24 cellular contexts compared by ENCODE assay signal in genomic region chr16:67201411-67202345, GRCh38. TPM values are rescaled to one million over a fixed set of nuclear protein-coding genes. Genes with fewer than 3 reads are reported as not detected.
"Had no signal": no experiment of that assay in that cellular context is flagged by ENCODE, and none has a peak within 500 bp of the region (broad histone marks: within the 10 kb centered on the region; RNA-seq: fewer than 3 reads in every experiment).

No MANE protein-coding gene starts in this region.

- H3K9me3 ChIP-seq: psoas muscle, spleen, testis, tibial nerve had no signal

- H3K27me3 Mint-ChIP-seq: naive B cell; stimulated activated naive B cell treated with anti-CD40 and anti-IgM and Interleukin-4, amounts not matched to agents 10 μg/mL and 1 μg/mL and 100 μg/mL, for 72 hours; stimulated activated naive CD8-positive, alpha-beta T cell treated with anti-CD3 and anti-CD28 coated beads, Interleukin-15, amount 100 ng/mL, for 72 hours had no signal

- H3K9me3 Mint-ChIP-seq: naive B cell; nephron; stimulated activated naive B cell treated with anti-CD40 and anti-IgM and Interleukin-4, amounts not matched to agents 10 μg/mL and 1 μg/mL and 100 μg/mL, for 72 hours; stimulated activated naive CD8-positive, alpha-beta T cell treated with anti-CD3 and anti-CD28 coated beads, Interleukin-15, amount 100 ng/mL, for 72 hours had no signal

- H3K27ac ChIP-seq: coronary artery, hepatocyte, psoas muscle, spleen, testis, tibial nerve had no signal

- ATAC-seq: left colon; left ventricle myocardium superior; psoas muscle; sciatic nerve; stimulated activated naive B cell treated with anti-CD40 and anti-IgM and Interleukin-4, amounts not matched to agents 10 μg/mL and 1 μg/mL and 100 μg/mL, for 72 hours; stimulated activated naive CD8-positive, alpha-beta T cell treated with anti-CD3 and anti-CD28 coated beads, Interleukin-15, amount 100 ng/mL, for 72 hours had no signal

- H3K4me3 ChIP-seq: coronary artery, hepatocyte, lung, psoas muscle, spleen, testis, tibial nerve had no signal

- H3K27me3 ChIP-seq: dorsolateral prefrontal cortex, hepatocyte, spleen, testis, tibial nerve had no signal

- H3K79me2 ChIP-seq: hepatocyte had no signal

- DNase-seq: dorsolateral prefrontal cortex; effector CD8-positive, alpha-beta T cell; foreskin melanocyte; head of caudate nucleus; left colon; left ventricle myocardium superior; mesendoderm; naive B cell; psoas muscle; retina; spleen; stimulated activated CD4-positive, alpha-beta T cell treated with anti-CD3 and anti-CD28 coated beads, Interleukin-15, amount 100 ng/mL, for 24 hours; stimulated activated CD4-positive, alpha-beta T cell treated with anti-CD3 and anti-CD28 coated beads, Interleukin-2, amount 100 ng/mL, for 24 hours; stimulated activated CD4-positive, alpha-beta T cell treated with anti-CD3 and anti-CD28 coated beads, Interleukin-4, amount 100 ng/mL, for 4 hours; stimulated activated naive B cell treated with anti-CD40 and anti-IgM and Interleukin-4, amounts not matched to agents 10 μg/mL and 1 μg/mL and 100 μg/mL, for 72 hours; stimulated activated naive CD8-positive, alpha-beta T cell treated with anti-CD3 and anti-CD28 coated beads, Interleukin-15, amount 100 ng/mL, for 72 hours; testis had no signal

- H2AFZ ChIP-seq: hepatocyte had no signal

- H3K27ac Mint-ChIP-seq: nephron; stimulated activated naive B cell treated with anti-CD40 and anti-IgM and Interleukin-4, amounts not matched to agents 10 μg/mL and 1 μg/mL and 100 μg/mL, for 72 hours had no signal

- H3K4me3 Mint-ChIP-seq: naive B cell; nephron; stimulated activated naive B cell treated with anti-CD40 and anti-IgM and Interleukin-4, amounts not matched to agents 10 μg/mL and 1 μg/mL and 100 μg/mL, for 72 hours; stimulated activated naive CD8-positive, alpha-beta T cell treated with anti-CD3 and anti-CD28 coated beads, Interleukin-15, amount 100 ng/mL, for 72 hours had no signal

- H3K4me2 ChIP-seq: hepatocyte had no signal

RNA-seq across cellular contexts. Expression of gene ELMO3, which starts 2.7 kb away (rescaled TPM):
- total RNA-seq: skeletal muscle tissue had no signal
